Comparison of ENCODE assay signal across 1 cellular context in genomic region chr11:67483901-67484665, GRCh38.
TF ChIP-seq lines count a peak whose summit lies in the region.

No MANE protein-coding gene starts in this region.

TF ChIP-seq in liver, 16 proteins besides CTCF, POLR2A, EP300 and RAD21 (continued from another document):
- TF ChIP-seq, protein P1, sequence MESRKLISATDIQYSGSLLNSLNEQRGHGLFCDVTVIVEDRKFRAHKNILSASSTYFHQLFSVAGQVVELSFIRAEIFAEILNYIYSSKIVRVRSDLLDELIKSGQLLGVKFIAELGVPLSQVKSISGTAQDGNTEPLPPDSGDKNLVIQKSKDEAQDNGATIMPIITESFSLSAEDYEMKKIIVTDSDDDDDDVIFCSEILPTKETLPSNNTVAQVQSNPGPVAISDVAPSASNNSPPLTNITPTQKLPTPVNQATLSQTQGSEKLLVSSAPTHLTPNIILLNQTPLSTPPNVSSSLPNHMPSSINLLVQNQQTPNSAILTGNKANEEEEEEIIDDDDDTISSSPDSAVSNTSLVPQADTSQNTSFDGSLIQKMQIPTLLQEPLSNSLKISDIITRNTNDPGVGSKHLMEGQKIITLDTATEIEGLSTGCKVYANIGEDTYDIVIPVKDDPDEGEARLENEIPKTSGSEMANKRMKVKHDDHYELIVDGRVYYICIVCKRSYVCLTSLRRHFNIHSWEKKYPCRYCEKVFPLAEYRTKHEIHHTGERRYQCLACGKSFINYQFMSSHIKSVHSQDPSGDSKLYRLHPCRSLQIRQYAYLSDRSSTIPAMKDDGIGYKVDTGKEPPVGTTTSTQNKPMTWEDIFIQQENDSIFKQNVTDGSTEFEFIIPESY (IDR thresholded peaks at IDR 0.05) = no peak
- no peak for TF ChIP-seq MAX (IDR thresholded peaks at IDR 0.05)
- TF ChIP-seq TAF1 (conservative IDR thresholded peaks at IDR 0.05) = no peak
- no peak for TF ChIP-seq JUND (IDR thresholded peaks at IDR 0.05)
- no peak for TF ChIP-seq RXRA (IDR thresholded peaks at IDR 0.05)
- no peak for TF ChIP-seq SP1 (IDR thresholded peaks at IDR 0.05)
